1 cellular context compared by ENCODE assay signal in the genomic region with DNA sequence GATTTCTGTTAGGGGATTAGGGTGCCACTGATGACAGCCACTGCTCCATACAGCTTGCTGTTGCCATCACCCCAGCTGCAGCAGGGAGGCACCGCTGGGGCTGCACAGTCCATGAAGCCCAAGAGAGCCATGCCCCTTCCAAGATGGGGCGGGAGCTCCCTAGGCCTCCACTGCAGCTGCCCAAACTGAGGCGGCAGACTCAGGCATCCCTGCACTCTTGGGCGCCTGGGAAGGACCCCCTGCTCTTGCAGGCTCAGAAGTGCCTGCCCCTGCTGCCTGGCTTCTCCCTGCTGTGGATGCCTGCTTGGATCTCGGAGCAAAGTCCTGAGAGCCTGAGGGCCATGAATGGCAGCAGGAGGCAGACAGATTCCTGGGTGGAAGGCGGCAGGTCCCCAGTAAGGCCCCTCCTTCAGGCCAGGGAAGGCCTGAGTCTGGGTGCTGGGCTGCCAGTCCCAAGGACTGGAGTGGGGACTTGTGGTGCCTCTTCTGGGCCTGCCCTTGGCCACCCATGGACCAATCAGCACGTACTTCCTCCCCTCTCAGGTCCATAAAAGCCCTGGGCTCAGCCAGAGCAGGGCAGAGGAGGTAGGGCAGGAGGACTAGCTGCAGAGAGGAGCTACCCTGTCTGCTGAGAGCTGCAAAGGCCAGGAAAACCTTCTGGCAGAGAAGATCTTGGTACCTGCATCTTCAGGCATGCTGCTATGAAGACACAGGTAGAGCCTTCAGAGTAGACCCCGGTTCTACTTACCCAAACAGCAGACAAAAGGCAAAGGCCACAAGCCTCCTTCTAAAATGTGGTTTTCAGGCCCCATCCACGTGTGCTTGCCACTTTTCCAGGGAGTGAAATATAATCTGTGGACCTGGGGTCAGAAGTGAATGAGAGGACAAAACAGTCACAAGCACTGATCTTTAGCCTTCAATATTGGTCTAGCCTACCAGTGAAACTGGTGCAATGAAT.
TF ChIP-seq lines count a peak whose summit lies in the region.

No MANE protein-coding gene starts in this region.

TF ChIP-seq in HepG2, 621 proteins besides CTCF, POLR2A, EP300 and RAD21 (continued from another document and continues in another):
- no peak for TF ChIP-seq ZNF7 (CRISPR knock-in tag; IDR thresholded peaks at IDR 0.05)
- TF ChIP-seq CREM (IDR thresholded peaks at IDR 0.05), result peak; percentile 49; the same call in 1 of the 2 replicates
- TF ChIP-seq CREM (CRISPR knock-in tag; IDR thresholded peaks at IDR 0.05), result no peak
- TF ChIP-seq CHCHD3 (CRISPR knock-in tag; IDR thresholded peaks at IDR 0.05), result no peak
- TF ChIP-seq ETS1 (CRISPR knock-in tag; IDR thresholded peaks at IDR 0.05), result no peak
- no peak; the same call in 1 of the 2 replicates for TF ChIP-seq ZNF572 (CRISPR knock-in tag; IDR thresholded peaks at IDR 0.05)
- TF ChIP-seq PRPF4 (IDR thresholded peaks at IDR 0.05; ENCODE audit: low read depth, low read length, poor library complexity, severe bottlenecking), result no peak
- no peak for TF ChIP-seq ZNF20 (CRISPR knock-in tag; IDR thresholded peaks at IDR 0.05)
- no peak for TF ChIP-seq ZNF552 (CRISPR knock-in tag; IDR thresholded peaks at IDR 0.05; ENCODE audit: borderline replicate concordance)
- TF ChIP-seq ZNF597 (CRISPR knock-in tag; IDR thresholded peaks at IDR 0.05), result no peak
- peak; percentile 99 for TF ChIP-seq ZNF605 (CRISPR knock-in tag; IDR thresholded peaks at IDR 0.05)
- TF ChIP-seq EEA1 (CRISPR knock-in tag; IDR thresholded peaks at IDR 0.05; ENCODE audit: borderline replicate concordance), result no peak
- 0 out of 2 replicates have a peak, but pooled peaks have one; percentile 30 for TF ChIP-seq ZNF205 (CRISPR knock-in tag; IDR thresholded peaks at IDR 0.05)
- TF ChIP-seq CAMTA2 (CRISPR knock-in tag; IDR thresholded peaks at IDR 0.05; ENCODE audit: borderline replicate concordance), result no peak
- peak; percentile 92 for TF ChIP-seq DMAP1 (CRISPR knock-in tag; IDR thresholded peaks at IDR 0.05)
- TF ChIP-seq FOXM1 (CRISPR knock-in tag; IDR thresholded peaks at IDR 0.05), result no peak
- no peak for TF ChIP-seq JDP2 (CRISPR knock-in tag; IDR thresholded peaks at IDR 0.05; ENCODE audit: borderline replicate concordance)
- TF ChIP-seq, protein P1, sequence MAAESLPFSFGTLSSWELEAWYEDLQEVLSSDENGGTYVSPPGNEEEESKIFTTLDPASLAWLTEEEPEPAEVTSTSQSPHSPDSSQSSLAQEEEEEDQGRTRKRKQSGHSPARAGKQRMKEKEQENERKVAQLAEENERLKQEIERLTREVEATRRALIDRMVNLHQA (CRISPR knock-in tag; IDR thresholded peaks at IDR 0.05), result no peak
- TF ChIP-seq FOXJ3 (CRISPR knock-in tag; IDR thresholded peaks at IDR 0.05; ENCODE audit: borderline replicate concordance), result no peak
- TF ChIP-seq PATZ1 (CRISPR knock-in tag; IDR thresholded peaks at IDR 0.05), result no peak
- TF ChIP-seq ZNF644 (CRISPR knock-in tag; IDR thresholded peaks at IDR 0.05; ENCODE audit: low read depth), result 0 out of 2 replicates have a peak, but pooled peaks have one; percentile 17
- peak; percentile 82 for TF ChIP-seq HNRNPH1 (optimal IDR thresholded peaks at IDR 0.05; ENCODE audit: low read depth, low read length)
- TF ChIP-seq ZNF724P (CRISPR knock-in tag; IDR thresholded peaks at IDR 0.05; ENCODE audit: borderline replicate concordance), result no peak; the same call in none of the 2 replicates
- no peak for TF ChIP-seq MAFF (IDR thresholded peaks at IDR 0.05; ENCODE audit: low read depth, low read length)
- TF ChIP-seq, protein P2, sequence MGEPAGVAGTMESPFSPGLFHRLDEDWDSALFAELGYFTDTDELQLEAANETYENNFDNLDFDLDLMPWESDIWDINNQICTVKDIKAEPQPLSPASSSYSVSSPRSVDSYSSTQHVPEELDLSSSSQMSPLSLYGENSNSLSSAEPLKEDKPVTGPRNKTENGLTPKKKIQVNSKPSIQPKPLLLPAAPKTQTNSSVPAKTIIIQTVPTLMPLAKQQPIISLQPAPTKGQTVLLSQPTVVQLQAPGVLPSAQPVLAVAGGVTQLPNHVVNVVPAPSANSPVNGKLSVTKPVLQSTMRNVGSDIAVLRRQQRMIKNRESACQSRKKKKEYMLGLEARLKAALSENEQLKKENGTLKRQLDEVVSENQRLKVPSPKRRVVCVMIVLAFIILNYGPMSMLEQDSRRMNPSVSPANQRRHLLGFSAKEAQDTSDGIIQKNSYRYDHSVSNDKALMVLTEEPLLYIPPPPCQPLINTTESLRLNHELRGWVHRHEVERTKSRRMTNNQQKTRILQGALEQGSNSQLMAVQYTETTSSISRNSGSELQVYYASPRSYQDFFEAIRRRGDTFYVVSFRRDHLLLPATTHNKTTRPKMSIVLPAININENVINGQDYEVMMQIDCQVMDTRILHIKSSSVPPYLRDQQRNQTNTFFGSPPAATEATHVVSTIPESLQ (CRISPR knock-in tag; conservative IDR thresholded peaks at IDR 0.05), result no peak
- TF ChIP-seq, protein P3, sequence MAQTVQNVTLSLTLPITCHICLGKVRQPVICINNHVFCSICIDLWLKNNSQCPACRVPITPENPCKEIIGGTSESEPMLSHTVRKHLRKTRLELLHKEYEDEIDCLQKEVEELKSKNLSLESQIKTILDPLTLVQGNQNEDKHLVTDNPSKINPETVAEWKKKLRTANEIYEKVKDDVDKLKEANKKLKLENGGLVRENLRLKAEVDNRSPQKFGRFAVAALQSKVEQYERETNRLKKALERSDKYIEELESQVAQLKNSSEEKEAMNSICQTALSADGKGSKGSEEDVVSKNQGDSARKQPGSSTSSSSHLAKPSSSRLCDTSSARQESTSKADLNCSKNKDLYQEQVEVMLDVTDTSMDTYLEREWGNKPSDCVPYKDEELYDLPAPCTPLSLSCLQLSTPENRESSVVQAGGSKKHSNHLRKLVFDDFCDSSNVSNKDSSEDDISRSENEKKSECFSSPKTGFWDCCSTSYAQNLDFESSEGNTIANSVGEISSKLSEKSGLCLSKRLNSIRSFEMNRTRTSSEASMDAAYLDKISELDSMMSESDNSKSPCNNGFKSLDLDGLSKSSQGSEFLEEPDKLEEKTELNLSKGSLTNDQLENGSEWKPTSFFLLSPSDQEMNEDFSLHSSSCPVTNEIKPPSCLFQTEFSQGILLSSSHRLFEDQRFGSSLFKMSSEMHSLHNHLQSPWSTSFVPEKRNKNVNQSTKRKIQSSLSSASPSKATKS (CRISPR knock-in tag; IDR thresholded peaks at IDR 0.05), result no peak
- TF ChIP-seq ZNF792 (CRISPR knock-in tag; IDR thresholded peaks at IDR 0.05), result no peak
- TF ChIP-seq TBL1XR1 (IDR thresholded peaks at IDR 0.05; ENCODE audit: borderline replicate concordance, low read length, partially characterized antibody), result no peak
- peak; percentile 75; the same call in 1 of the 2 replicates for TF ChIP-seq SIX1 (CRISPR knock-in tag; IDR thresholded peaks at IDR 0.05; ENCODE audit: borderline replicate concordance)
- no peak for TF ChIP-seq NKX3-1 (CRISPR knock-in tag; IDR thresholded peaks at IDR 0.05)
- TF ChIP-seq, protein P4, sequence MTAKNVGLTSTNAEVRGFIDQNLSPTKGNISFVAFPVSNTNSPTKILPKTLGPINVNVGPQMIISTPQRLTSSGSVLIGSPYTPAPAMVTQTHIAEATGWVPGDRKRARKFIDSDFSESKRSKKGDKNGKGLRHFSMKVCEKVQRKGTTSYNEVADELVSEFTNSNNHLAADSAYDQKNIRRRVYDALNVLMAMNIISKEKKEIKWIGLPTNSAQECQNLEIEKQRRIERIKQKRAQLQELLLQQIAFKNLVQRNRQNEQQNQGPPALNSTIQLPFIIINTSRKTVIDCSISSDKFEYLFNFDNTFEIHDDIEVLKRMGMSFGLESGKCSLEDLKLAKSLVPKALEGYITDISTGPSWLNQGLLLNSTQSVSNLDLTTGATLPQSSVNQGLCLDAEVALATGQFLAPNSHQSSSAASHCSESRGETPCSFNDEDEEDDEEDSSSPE (CRISPR knock-in tag; IDR thresholded peaks at IDR 0.05), result peak; percentile 49
- TF ChIP-seq ZNF142 (CRISPR knock-in tag; IDR thresholded peaks at IDR 0.05), result no peak
- no peak for TF ChIP-seq PREB (CRISPR knock-in tag; IDR thresholded peaks at IDR 0.05)
